9 cellular contexts compared by ENCODE assay signal in genomic region chr14:104693482-104694431, GRCh38. TPM values are rescaled to one million over a fixed set of nuclear protein-coding genes. Genes with fewer than 3 reads are reported as not detected.
A peak's percentile ranks its signal among the peaks of the same experiment; 100 is the strongest.
DNase-seq lines count a peak whose midpoint lies in the region; ATAC-seq and TF ChIP-seq lines count a peak whose summit lies in the region.
"Had no signal": no experiment of that assay in that cellular context is flagged by ENCODE, and none has a peak within 500 bp of the region (broad histone marks: within the 10 kb centered on the region; RNA-seq: fewer than 3 reads in every experiment).

No MANE protein-coding gene starts in this region.

- peaks cover 42% of the 10 kb centered on the region for H3K4me1 Mint-ChIP-seq in stimulated activated naive CD8-positive, alpha-beta T cell treated with anti-CD3 and anti-CD28 coated beads, Interleukin-15, Interleukin-2, amounts not matched to agents 100 ng/mL and 50 ng/mL, for 24 hours (ENCODE audit: low read depth)
- H3K4me1 Mint-ChIP-seq in brain, result peaks cover 49% of the 10 kb centered on the region
- H3K4me1 Mint-ChIP-seq in naive B cell, result peaks cover 25 to 61% (median 37%) of the 10 kb centered on the region in 3 donors

- ATAC-seq in stimulated activated naive CD8-positive, alpha-beta T cell treated with anti-CD3 and anti-CD28 coated beads, Interleukin-15, Interleukin-2, amounts not matched to agents 100 U/mL and 50 U/mL, for 24 hours, result no peak
- ATAC-seq in naive B cell (ENCODE audit: low read depth in 2 of 2) (no peak), GM18505 (IDR thresholded peaks at IDR 0.05; ENCODE audit: unreplicated experiment) (no peak)

- no peaks in the 10 kb centered on the region for H3K36me3 Mint-ChIP-seq in stimulated activated naive CD8-positive, alpha-beta T cell treated with anti-CD3 and anti-CD28 coated beads, Interleukin-15, Interleukin-2, amounts not matched to agents 100 ng/mL and 50 ng/mL, for 24 hours (ENCODE audit: low read depth)
- H3K36me3 Mint-ChIP-seq in brain (no peaks in the 10 kb centered on the region), naive B cell (no peaks in the 10 kb centered on the region)

- no peaks in the 10 kb centered on the region for H3K27me3 Mint-ChIP-seq in stimulated activated naive CD8-positive, alpha-beta T cell treated with anti-CD3 and anti-CD28 coated beads, Interleukin-15, Interleukin-2, amounts not matched to agents 100 ng/mL and 50 ng/mL, for 24 hours
- no peaks in the 10 kb centered on the region for H3K27me3 Mint-ChIP-seq in brain
- H3K27me3 Mint-ChIP-seq in naive B cell, result no peaks in the 10 kb centered on the region

- no peak for TF ChIP-seq CTCF in brain (conservative IDR thresholded peaks at IDR 0.05)

- CTCF ChIA-PET in HEK293T (lab: Yijun Ruan, JAX), result no interaction called here

- POLR2A ChIA-PET in HEK293T (lab: Yijun Ruan, JAX), result interaction anchor here (0.7 kb wide), 1 partner anchor 9 kb away, joined by 3 read pairs; no protein-coding TSS in a partner anchor

- no peaks in the 10 kb centered on the region for H3K9me3 Mint-ChIP-seq in stimulated activated naive CD8-positive, alpha-beta T cell treated with anti-CD3 and anti-CD28 coated beads, Interleukin-15, Interleukin-2, amounts not matched to agents 100 ng/mL and 50 ng/mL, for 24 hours
- H3K9me3 Mint-ChIP-seq in brain (no peaks in the 10 kb centered on the region), naive B cell (no peaks in the 10 kb centered on the region)

- no peak for TF ChIP-seq POLR2A in GM18505 (IDR thresholded peaks at IDR 0.05; ENCODE audit: borderline replicate concordance, extremely low read depth, insufficient read depth, insufficient read length)

- H3K27ac Mint-ChIP-seq in stimulated activated naive CD8-positive, alpha-beta T cell treated with anti-CD3 and anti-CD28 coated beads, Interleukin-15, Interleukin-2, amounts not matched to agents 100 ng/mL and 50 ng/mL, for 24 hours, result peak overlapping the region; percentile 63
- peak overlapping the region; percentile 43 to 95 (median 92) for H3K27ac Mint-ChIP-seq in brain
- peak overlapping the region in 4 of 6 donors; percentile 47 to 89 (median 76) for H3K27ac Mint-ChIP-seq in naive B cell

- DNase-seq in stimulated activated naive CD8-positive, alpha-beta T cell treated with anti-CD3 and anti-CD28 coated beads, Interleukin-15, Interleukin-2, amounts not matched to agents 100 U/mL and 50 U/mL, for 24 hours, result no peak
- no peak for DNase-seq in naive B cell
- no peak for DNase-seq in stimulated activated CD4-positive, alpha-beta T cell treated with anti-CD3 and anti-CD28 coated beads, Interleukin-4, amount 100 ng/mL, for 24 hours
- DNase-seq in HEK293T (ENCODE audit: extremely low spot score), result no peak
- no peak for DNase-seq in NCI-H2107 treated with DMSO at 0.1 percent for 48 hours (lab: John Stamatoyannopoulos, UW; ENCODE audit: unreplicated experiment)
- DNase-seq: foreskin keratinocyte had no signal

- H3K4me3 Mint-ChIP-seq in stimulated activated naive CD8-positive, alpha-beta T cell treated with anti-CD3 and anti-CD28 coated beads, Interleukin-15, Interleukin-2, amounts not matched to agents 100 ng/mL and 50 ng/mL, for 24 hours, result peak overlapping the region; percentile 57
- H3K4me3 Mint-ChIP-seq in brain (no peak overlapping the region), naive B cell (peak overlapping the region in 5 of 8 donors; percentile 25 to 73 (median 62))

TF ChIP-seq in HEK293T, 16 proteins besides CTCF, POLR2A, EP300 and RAD21:
- no peak for TF ChIP-seq ZNF384 (IDR thresholded peaks at IDR 0.05)
- TF ChIP-seq TARDBP (IDR thresholded peaks at IDR 0.05), result no peak
- TF ChIP-seq ELF4 (IDR thresholded peaks at IDR 0.05), result no peak
- TF ChIP-seq L3MBTL2 (conservative IDR thresholded peaks at IDR 0.05), result no peak
- TF ChIP-seq LEF1 (IDR thresholded peaks at IDR 0.05; ENCODE audit: borderline replicate concordance), result no peak
- no peak for TF ChIP-seq BHLHE40 (IDR thresholded peaks at IDR 0.05; ENCODE audit: borderline replicate concordance)
- TF ChIP-seq SUZ12 (IDR thresholded peaks at IDR 0.05), result no peak
- TF ChIP-seq CTBP1 (IDR thresholded peaks at IDR 0.05; ENCODE audit: borderline replicate concordance), result no peak
- no peak for TF ChIP-seq ARNT (IDR thresholded peaks at IDR 0.05)
- no peak for TF ChIP-seq NFRKB (IDR thresholded peaks at IDR 0.05)
- TF ChIP-seq FOXM1 (IDR thresholded peaks at IDR 0.05; ENCODE audit: borderline replicate concordance), result no peak
TF ChIP-seq in HEK293T: peak in this region for 0.

RNA-seq across cellular contexts. Expression of gene INF2, which starts 4.3 kb away (rescaled TPM):
- polyA plus RNA-seq in brain (ENCODE audit: insufficient read depth, low read depth, low replicate concordance), result 84.0 TPM
- 10 to 100 TPM in 1 of 6 donors, 1 to 10 TPM in 5; 2.8 to 10.2 (median 5.5) TPM for polyA plus RNA-seq in naive B cell (ENCODE audit: low read depth in 6 of 6)

RNA-seq across cellular contexts. Expression of gene ADSS1, which starts 30.3 kb away (rescaled TPM):
- polyA plus RNA-seq in brain (ENCODE audit: insufficient read depth, low read depth, low replicate concordance), result 15.7 TPM
- polyA plus RNA-seq in naive B cell (ENCODE audit: low read depth in 6 of 6), result under 1 TPM in 2 of 6 donors, not detected in 4; 0.17 to 0.29 TPM

RNA-seq across cellular contexts. Expression of gene SIVA1, which starts 59.2 kb away (rescaled TPM):
- polyA plus RNA-seq in brain (ENCODE audit: insufficient read depth, low read depth, low replicate concordance), result 130 TPM
- polyA plus RNA-seq in naive B cell (ENCODE audit: low read depth in 6 of 6), result 100 to 1,000 TPM; 191 to 266 (median 227) TPM

Comparison
In these comparisons a context has a peak if more than half of its experiments do, and no peak if none do; other contexts are left out.
1. H3K4me3 Mint-ChIP-seq: peak in stimulated activated naive CD8-positive, alpha-beta T cell treated with anti-CD3 and anti-CD28 coated beads, Interleukin-15, Interleukin-2, amounts not matched to agents 100 ng/mL and 50 ng/mL, for 24 hours (single experiment) and naive B cell (5 of 8); none in brain (0 of 5).
2. RNA of gene ADSS1, which starts 30.3 kb away (polyA plus RNA-seq): 15.7 TPM in brain (single experiment); 0.17 to 0.29 TPM in naive B cell; every median in the first group is over 10 times any median in the second.
3. Peak in every context shown above with its lines, with median percentiles within 50 percentile points of each other: H3K27ac Mint-ChIP-seq.